16 cellular contexts compared by ENCODE assay signal in genomic region chr10:133265052-133265451, GRCh38. TPM values are rescaled to one million over a fixed set of nuclear protein-coding genes. Genes with fewer than 3 reads are reported as not detected.
"Had no signal": no experiment of that assay in that cellular context is flagged by ENCODE, and none has a peak within 500 bp of the region (broad histone marks: within the 10 kb centered on the region; RNA-seq: fewer than 3 reads in every experiment).

No MANE protein-coding gene starts in this region.

RNA-seq across cellular contexts. Expression of gene VENTX, which starts 27.4 kb away (rescaled TPM):
- total RNA-seq: endothelial cell of umbilical vein, kidney epithelial cell, mammary epithelial cell, osteocyte had no signal
- polyA plus RNA-seq: endothelial cell of umbilical vein, mammary epithelial cell had no signal

RNA-seq across cellular contexts. Expression of gene UTF1, which starts 35.0 kb away (rescaled TPM):
- total RNA-seq: cerebellum, endothelial cell of umbilical vein, esophagus squamous epithelium, heart right ventricle, kidney epithelial cell, left cardiac atrium, left ventricle myocardium inferior, mammary epithelial cell, mesenteric fat pad, osteocyte, right atrium auricular region, sciatic nerve, thoracic aorta, tibial nerve, upper lobe of right lung, vagina had no signal
- polyA plus RNA-seq: endothelial cell of umbilical vein, heart right ventricle, mammary epithelial cell had no signal
